ENCODE assay signal across 9 cellular contexts in the genomic region with DNA sequence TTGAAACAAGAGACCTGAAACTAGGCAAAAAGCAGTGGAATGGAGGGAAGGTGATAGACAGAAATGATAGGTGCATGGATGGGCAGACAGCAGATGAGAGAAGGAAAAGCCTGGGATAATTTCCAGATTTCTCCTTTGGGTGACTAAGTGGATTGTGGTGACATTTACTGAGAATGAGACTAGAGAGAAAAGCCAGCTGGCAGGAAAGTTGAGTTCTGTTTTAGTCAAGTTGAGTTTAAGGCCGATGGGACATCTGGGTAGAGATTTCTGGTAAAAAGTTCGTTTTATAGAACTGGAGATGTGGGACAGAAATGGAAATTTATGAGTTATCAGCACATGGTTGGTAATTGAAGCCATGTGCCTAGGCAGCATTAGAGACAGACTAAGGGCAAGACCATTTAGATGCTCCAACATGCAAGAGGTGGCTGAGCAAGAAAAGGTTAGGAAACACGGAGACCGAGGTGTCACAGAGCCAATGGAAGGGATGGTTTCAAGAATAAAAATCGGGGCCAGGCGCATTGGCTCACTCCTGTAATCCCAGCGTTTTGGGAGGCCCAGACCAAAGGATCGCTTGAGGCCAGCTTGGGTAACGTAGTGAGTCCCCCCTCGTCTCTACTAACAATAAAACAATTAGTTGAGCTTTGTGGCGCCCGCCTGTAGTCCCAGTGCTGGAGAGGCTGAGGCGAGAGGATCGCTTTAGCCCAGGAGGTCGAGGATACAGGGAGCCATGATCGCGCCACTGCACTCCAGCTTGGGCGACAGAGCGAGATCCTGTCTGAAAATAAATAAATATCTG. TPM values are rescaled to one million over a fixed set of nuclear protein-coding genes. Genes with fewer than 3 reads are reported as not detected.
DNase-seq lines count a peak whose midpoint lies in the region; ATAC-seq and TF ChIP-seq lines count a peak whose summit lies in the region.
"Had no signal": no experiment of that assay in that cellular context is flagged by ENCODE, and none has a peak within 500 bp of the region (broad histone marks: within the 10 kb centered on the region; RNA-seq: fewer than 3 reads in every experiment).

No MANE protein-coding gene starts in this region.

- BruUV-seq in PC-9 (replicated peaks; lab: Mats Ljungman, UMichigan), result no TSS peak

- no peaks in the 10 kb centered on the region for H3K36me3 ChIP-seq in DND-41 (ENCODE audit: insufficient read depth, low read length)
- H3K36me3 ChIP-seq in PC-9 (ENCODE audit: low read depth), result no peaks in the 10 kb centered on the region
- H3K36me3 ChIP-seq in psoas muscle (ENCODE audit: insufficient read depth in 1 of 2, low read depth in 1 of 2), result no peaks in the 10 kb centered on the region

- intact Hi-C loops in PC-9 (cut with micrococcal nuclease; ENCODE audit: unreplicated experiment), result no loop called here
- intact Hi-C loops in psoas muscle (cut with DNase I), result no loop called here

- ATAC-seq in DND-41 (ENCODE audit: insufficient read depth, low read depth) (no peak), psoas muscle (no peak), HG02759 (IDR thresholded peaks at IDR 0.05; ENCODE audit: unreplicated experiment) (no peak)

- H3K79me2 ChIP-seq in DND-41 (ENCODE audit: insufficient read depth, low read length) (peaks cover 10% of the 10 kb centered on the region), PC-9 (ENCODE audit: low read depth) (peaks cover 9% of the 10 kb centered on the region)

- no peaks in the 10 kb centered on the region for H3K9me2 ChIP-seq in PC-9 (ENCODE audit: insufficient read depth)

- POLR2A ChIA-PET in PC-9 (lab: Charles Lee; ENCODE audit: unreplicated experiment), result no interaction called here

- WGBS in psoas muscle, 3 donors, result 89 to 95% (median 92%) methylated on average over 19 of the region's 19 CpGs

- no peak for TF ChIP-seq CTCF in DND-41 (IDR thresholded peaks at IDR 0.05; ENCODE audit: borderline replicate concordance, extremely low read depth, low read length, poor library complexity, severe bottlenecking)
- no peak for TF ChIP-seq CTCF in PC-9 (conservative IDR thresholded peaks at IDR 0.05)
- TF ChIP-seq CTCF in epithelial cell of proximal tubule (conservative IDR thresholded peaks at IDR 0.05; ENCODE audit: low read depth, low read length), result no peak
- TF ChIP-seq CTCF in psoas muscle (IDR thresholded peaks at IDR 0.05), result no peak
- TF ChIP-seq CTCF in GM20000 (IDR thresholded peaks at IDR 0.05; ENCODE audit: extremely low read depth, missing control alignments), result no peak

- peaks cover 14% of the 10 kb centered on the region for H3F3A ChIP-seq in PC-9 (ENCODE audit: insufficient read depth, low read depth)

- H3K27ac ChIP-seq in DND-41 (ENCODE audit: low read length), result no peak overlapping the region
- no peak overlapping the region for H3K27ac ChIP-seq in PC-9
- no peak overlapping the region for H3K27ac ChIP-seq in psoas muscle

- H3K4me1 ChIP-seq in DND-41 (ENCODE audit: insufficient read depth, low read length), result peaks cover 22% of the 10 kb centered on the region
- peaks cover 10% of the 10 kb centered on the region for H3K4me1 ChIP-seq in PC-9 (replicated peaks; ENCODE audit: insufficient read depth)
- no peaks in the 10 kb centered on the region for H3K4me1 ChIP-seq in psoas muscle

- H3K27me3 ChIP-seq in DND-41 (ENCODE audit: insufficient read depth, low read length, poor library complexity), result peaks cover 7% of the 10 kb centered on the region
- no peaks in the 10 kb centered on the region for H3K27me3 ChIP-seq in PC-9 (ENCODE audit: insufficient read depth, low read depth)
- no peaks in the 10 kb centered on the region for H3K27me3 ChIP-seq in psoas muscle (ENCODE audit: insufficient read depth in 3 of 3, low read length in 2 of 3)

- H3K4me2 ChIP-seq in DND-41 (ENCODE audit: insufficient read depth, low read length) (no peak overlapping the region), PC-9 (peak overlapping the region; percentile 82)

- DNase-seq in DND-41 (no peak), PC-9 (no peak), epithelial cell of proximal tubule (ENCODE audit: low read depth) (no peak), psoas muscle (no peak), H4 (ENCODE audit: low spot score) (no peak), GM20000 (ENCODE audit: low spot score) (no peak)
- no peak for DNase-seq in central memory CD4-positive, alpha-beta T cell
- DNase-seq: Right ventricle myocardium superior had no signal

- H4K20me1 ChIP-seq in DND-41 (ENCODE audit: insufficient read depth, low read length) (peaks cover 12% of the 10 kb centered on the region), PC-9 (ENCODE audit: insufficient read depth) (no peaks in the 10 kb centered on the region)

- no peak overlapping the region for H3K9ac ChIP-seq in DND-41 (ENCODE audit: low read depth, low read length)

- H2AFZ ChIP-seq in DND-41 (ENCODE audit: low read depth, low read length) (0 out of 2 replicates have a peak overlapping the region, but pooled peaks have one; percentile 14), PC-9 (no peak overlapping the region)

- H3K4me3 ChIP-seq in DND-41 (ENCODE audit: low read depth in 1 of 2, low read length in 2 of 2), result no peak overlapping the region
- peak overlapping the region; percentile 61 for H3K4me3 ChIP-seq in PC-9
- H3K4me3 ChIP-seq in epithelial cell of proximal tubule (ENCODE audit: low read depth, low read length), result peak overlapping the region; percentile 85
- H3K4me3 ChIP-seq in psoas muscle, result peak overlapping the region; percentile 81

- CTCF ChIA-PET in PC-9 (lab: Charles Lee), result no interaction called here

- H3K9me3 ChIP-seq in DND-41 (ENCODE audit: insufficient read depth, low read length, severe bottlenecking) (no peaks in the 10 kb centered on the region), PC-9 (ENCODE audit: insufficient read depth, low read depth) (no peaks in the 10 kb centered on the region), psoas muscle (no peaks in the 10 kb centered on the region)

RNA-seq across cellular contexts. Expression of a gene that starts 9.6 kb away (rescaled TPM):
- 9.3 and 10.9 TPM in 2 replicates for total RNA-seq in PC-9 (2021)
- 10.0 and 10.3 TPM in 2 replicates for total RNA-seq in epithelial cell of proximal tubule
- 1 to 10 TPM; 2.1 to 4.6 (median 3.9) TPM for total RNA-seq in psoas muscle
- polyA plus RNA-seq in psoas muscle, result under 1 TPM; 0.42 to 0.63 (median 0.51) TPM
- total RNA-seq in H4 (2014; rRNA removed; shearing (Covaris generic)), result 2.7 and 3.3 TPM in 2 replicates

Comparison
In these comparisons a context has a peak if more than half of its experiments do, and no peak if none do; other contexts are left out.
1. H3K4me3 ChIP-seq: peak in PC-9 (single experiment), epithelial cell of proximal tubule (single experiment) and psoas muscle (single experiment); none in DND-41 (0 of 2).